32 cellular contexts compared by ENCODE assay signal in genomic region chr14:95242870-95243269, GRCh38.
"Had no signal": no experiment of that assay in that cellular context is flagged by ENCODE, and none has a peak within 500 bp of the region (broad histone marks: within the 10 kb centered on the region; RNA-seq: fewer than 3 reads in every experiment).

No MANE protein-coding gene starts in this region.

- H3K27me3 Mint-ChIP-seq: activated CD4-positive, alpha-beta T cell treated with anti-CD3 and anti-CD28 coated beads for 36 hours had no signal

- FAIRE-seq: colon, frontal cortex had no signal

- H3K4me3 ChIP-seq: adrenal gland, ascending aorta had no signal

- H3K36me3 Mint-ChIP-seq: activated CD4-positive, alpha-beta memory T cell treated with anti-CD3 and anti-CD28 coated beads for 36 hours; activated CD8-positive, alpha-beta memory T cell treated with anti-CD3 and anti-CD28 coated beads, Interleukin-2, amount 10 ng/mL, durations not matched to agents 7 days and 5 days; activated naive CD4-positive, alpha-beta T cell treated with anti-CD3 and anti-CD28 coated beads, Interleukin-2, amount 50 U/mL, for 24 hours; activated naive CD8-positive, alpha-beta T cell treated with anti-CD3 and anti-CD28 coated beads for 36 hours had no signal

- H3K27ac ChIP-seq: adrenal gland, ascending aorta, brain microvascular endothelial cell had no signal

- H3K27ac Mint-ChIP-seq: activated CD4-positive, alpha-beta memory T cell treated with anti-CD3 and anti-CD28 coated beads for 36 hours; activated CD4-positive, alpha-beta T cell treated with anti-CD3 and anti-CD28 coated beads for 36 hours; activated CD4-positive, alpha-beta T cell treated with anti-CD3 and anti-CD28 coated beads, Interleukin-2, amount 10 ng/mL, durations not matched to agents 24 days and 14 days; activated CD8-positive, alpha-beta memory T cell treated with anti-CD3 and anti-CD28 coated beads, Interleukin-2, amount 10 ng/mL, durations not matched to agents 7 days and 5 days; activated CD8-positive, alpha-beta T cell treated with anti-CD3 and anti-CD28 coated beads, Interleukin-2, amount 10 ng/mL, durations not matched to agents 7 days and 5 days; activated naive CD4-positive, alpha-beta T cell treated with anti-CD3 and anti-CD28 coated beads for 36 hours; activated naive CD4-positive, alpha-beta T cell treated with anti-CD3 and anti-CD28 coated beads, Interleukin-2, amount 50 U/mL, for 24 hours; activated naive CD8-positive, alpha-beta T cell treated with anti-CD3 and anti-CD28 coated beads for 36 hours; activated naive CD8-positive, alpha-beta T cell treated with anti-CD3 and anti-CD28 coated beads, Interleukin-2, amount 50 U/mL, for 24 hours; activated T-helper 1 cell treated with anti-CD3 and anti-CD28 coated beads, Interleukin-12 subunit alpha, Interleukin-12 subunit beta, Interleukin-2, Interleukin-4 antibody, amounts not matched to agents 30 ng/mL and 10 ng/mL and 1 ng/mL, durations not matched to agents 14 hours and 24 hours and 36 hours; activated T-helper 2 cell treated with anti-CD3 and anti-CD28 coated beads, Interferon-gamma antibody, Interleukin-2, Interleukin-4, amounts not matched to agents 10 μg/mL and 5 μg/mL and 100 μg/mL, durations not matched to agents 14 hours and 24 hours and 36 hours; effector memory CD8-positive, alpha-beta T cell had no signal

- H3K4me3 Mint-ChIP-seq: activated CD4-positive, alpha-beta memory T cell treated with anti-CD3 and anti-CD28 coated beads for 36 hours; activated CD4-positive, alpha-beta T cell treated with anti-CD3 and anti-CD28 coated beads for 36 hours; activated CD4-positive, alpha-beta T cell treated with anti-CD3 and anti-CD28 coated beads, Interleukin-2, amount 10 ng/mL, durations not matched to agents 24 days and 14 days; activated CD8-positive, alpha-beta memory T cell treated with anti-CD3 and anti-CD28 coated beads, Interleukin-2, amount 10 ng/mL, durations not matched to agents 7 days and 5 days; activated CD8-positive, alpha-beta T cell treated with anti-CD3 and anti-CD28 coated beads, Interleukin-2, amount 10 ng/mL, durations not matched to agents 7 days and 5 days; activated naive CD4-positive, alpha-beta T cell treated with anti-CD3 and anti-CD28 coated beads for 36 hours; activated naive CD4-positive, alpha-beta T cell treated with anti-CD3 and anti-CD28 coated beads, Interleukin-2, amount 50 U/mL, for 24 hours; activated naive CD8-positive, alpha-beta T cell treated with anti-CD3 and anti-CD28 coated beads for 36 hours; activated naive CD8-positive, alpha-beta T cell treated with anti-CD3 and anti-CD28 coated beads, Interleukin-2, amount 50 U/mL, for 24 hours; activated T-helper 1 cell treated with anti-CD3 and anti-CD28 coated beads, Interleukin-12 subunit alpha, Interleukin-12 subunit beta, Interleukin-2, Interleukin-4 antibody, amounts not matched to agents 30 ng/mL and 10 ng/mL and 1 ng/mL, durations not matched to agents 14 hours and 24 hours and 36 hours; effector memory CD8-positive, alpha-beta T cell had no signal

- H3K9me3 ChIP-seq: adrenal gland, ascending aorta had no signal

- DNase-seq: activated CD4-positive, alpha-beta memory T cell treated with anti-CD3 and anti-CD28 coated beads for 36 hours; activated CD4-positive, alpha-beta T cell treated with anti-CD3 and anti-CD28 coated beads for 36 hours; activated CD4-positive, alpha-beta T cell treated with anti-CD3 and anti-CD28 coated beads, Interleukin-2, amount 10 ng/mL, durations not matched to agents 24 days and 14 days; activated CD4-positive, CD25-positive, alpha-beta regulatory T cell; activated CD4-positive, CD25-positive, alpha-beta regulatory T cell treated with anti-CD3 and anti-CD28 coated beads, Interleukin-2, amount 50 U/mL, for 72 hours; activated CD8-positive, alpha-beta memory T cell treated with anti-CD3 and anti-CD28 coated beads, Interleukin-2, amount 10 ng/mL, durations not matched to agents 7 days and 5 days; activated CD8-positive, alpha-beta memory T cell treated with anti-CD3 and anti-CD28 coated beads, Interleukin-2, amount 50 U/mL, for 4 hours; activated CD8-positive, alpha-beta T cell treated with anti-CD3 and anti-CD28 coated beads, Interleukin-2, amount 10 ng/mL, durations not matched to agents 7 days and 5 days; activated effector memory CD4-positive, alpha-beta T cell treated with anti-CD3 and anti-CD28 coated beads, Interleukin-2, amount 50 U/mL, for 16 hours; activated naive CD4-positive, alpha-beta T cell treated with anti-CD3 and anti-CD28 coated beads for 36 hours; activated naive CD8-positive, alpha-beta T cell treated with anti-CD3 and anti-CD28 coated beads for 36 hours; activated naive CD8-positive, alpha-beta T cell treated with anti-CD3 and anti-CD28 coated beads, Interleukin-2, amount 50 U/mL, for 24 hours; activated T-cell treated with anti-CD3 and anti-CD28 coated beads, Interleukin-2, amount 50 U/mL, for 1 hour; activated T-cell treated with anti-CD3 and anti-CD28 coated beads, Interleukin-2, amount 50 U/mL, for 48 hours; adrenal gland; amygdala; brain microvascular endothelial cell; caudate nucleus; cortex of kidney; dermis blood vessel endothelial cell; effector CD4-positive, alpha-beta T cell; effector memory CD8-positive, alpha-beta T cell; foreskin fibroblast; glutamatergic neuron; T-helper 2 cell had no signal

- ATAC-seq: activated CD4-positive, alpha-beta T cell treated with anti-CD3 and anti-CD28 coated beads for 36 hours; activated CD8-positive, alpha-beta memory T cell treated with anti-CD3 and anti-CD28 coated beads, Interleukin-2, amount 10 ng/mL, durations not matched to agents 7 days and 5 days; activated CD8-positive, alpha-beta T cell treated with anti-CD3 and anti-CD28 coated beads, Interleukin-2, amount 10 ng/mL, durations not matched to agents 7 days and 5 days; activated naive CD8-positive, alpha-beta T cell treated with anti-CD3 and anti-CD28 coated beads, Interleukin-2, amount 50 U/mL, for 24 hours; effector memory CD8-positive, alpha-beta T cell; esophagus mucosa had no signal

- H3K36me3 ChIP-seq: adrenal gland, ascending aorta, brain microvascular endothelial cell had no signal

- H3K4me1 Mint-ChIP-seq: activated CD4-positive, alpha-beta T cell treated with anti-CD3 and anti-CD28 coated beads for 36 hours; activated CD4-positive, alpha-beta T cell treated with anti-CD3 and anti-CD28 coated beads, Interleukin-2, amount 10 ng/mL, durations not matched to agents 24 days and 14 days; activated CD8-positive, alpha-beta memory T cell treated with anti-CD3 and anti-CD28 coated beads, Interleukin-2, amount 10 ng/mL, durations not matched to agents 7 days and 5 days; activated naive CD4-positive, alpha-beta T cell treated with anti-CD3 and anti-CD28 coated beads, Interleukin-2, amount 50 U/mL, for 24 hours; activated naive CD8-positive, alpha-beta T cell treated with anti-CD3 and anti-CD28 coated beads, Interleukin-2, amount 50 U/mL, for 24 hours had no signal

- H3K27me3 ChIP-seq: adrenal gland, ascending aorta, brain microvascular endothelial cell had no signal

- H3K4me1 ChIP-seq: adrenal gland, ascending aorta had no signal

- H3K9me3 Mint-ChIP-seq: activated CD4-positive, alpha-beta memory T cell treated with anti-CD3 and anti-CD28 coated beads for 36 hours; activated naive CD4-positive, alpha-beta T cell treated with anti-CD3 and anti-CD28 coated beads, Interleukin-2, amount 50 U/mL, for 24 hours; activated T-helper 2 cell treated with anti-CD3 and anti-CD28 coated beads, Interferon-gamma antibody, Interleukin-2, Interleukin-4, amounts not matched to agents 10 μg/mL and 5 μg/mL and 100 μg/mL, durations not matched to agents 14 hours and 24 hours and 36 hours had no signal
